In the genomic region with DNA sequence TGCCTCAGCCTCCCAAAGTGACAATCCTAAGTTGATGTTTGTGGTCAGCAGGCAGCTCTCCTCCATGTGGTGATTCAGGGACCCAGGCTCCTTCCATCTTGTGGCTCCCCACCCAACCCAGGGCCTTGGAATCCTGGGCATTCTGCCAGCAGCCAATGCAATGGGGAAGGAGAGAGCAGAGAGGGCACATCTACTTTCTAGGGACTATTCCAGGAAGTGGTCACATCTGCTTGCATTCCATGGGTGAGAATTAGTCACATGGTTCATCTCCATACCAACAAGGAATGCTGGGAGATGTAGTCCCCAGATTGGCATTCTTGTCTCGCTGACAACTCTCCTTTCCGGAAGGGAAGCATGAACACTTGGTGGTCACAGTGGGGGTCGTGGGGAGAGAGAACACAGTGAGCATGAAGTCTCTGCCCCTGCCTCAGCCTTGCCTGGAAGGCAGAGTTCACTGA, we compare ENCODE assay signal across 9 cellular contexts. TPM values are rescaled to one million over a fixed set of nuclear protein-coding genes. Genes with fewer than 3 reads are reported as not detected.
A peak's percentile ranks its signal among the peaks of the same experiment; 100 is the strongest.
DNase-seq lines count a peak whose midpoint lies in the region; ATAC-seq and TF ChIP-seq lines count a peak whose summit lies in the region.
"Had no signal": no experiment of that assay in that cellular context is flagged by ENCODE, and none has a peak within 500 bp of the region (broad histone marks: within the 10 kb centered on the region; RNA-seq: fewer than 3 reads in every experiment).

No MANE protein-coding gene starts in this region.

- DNase-seq in CMK (ENCODE audit: low read depth), result peak; percentile 48
- DNase-seq in PC-3, result peak; percentile 53
- DNase-seq in fibroblast of villous mesenchyme (ENCODE audit: low read depth), result peak; percentile 7
- no peak for DNase-seq in Peyer's patch
- DNase-seq in left ventricle myocardium inferior, result no peak
- DNase-seq in anterior cingulate cortex (lab: John Stamatoyannopoulos, UW), result no peak
- DNase-seq: T-helper 1 cell had no signal

- POLR2A ChIA-PET in HEK293 (lab: Yijun Ruan, JAX), result interaction anchor here (0.6 kb wide), 1 partner anchor 47 kb away, joined by 3 read pairs; no protein-coding TSS in a partner anchor
- POLR2A ChIA-PET in PC-3 (lab: Charles Lee; ENCODE audit: unreplicated experiment), result no interaction called here

- CTCF ChIA-PET in HEK293 (lab: Yijun Ruan, JAX), result interaction anchor here (0.7 to 1.2 kb wide), 2 partner anchors 99 to 122 kb away, joined by 4 to 5 read pairs; no protein-coding TSS in a partner anchor
- CTCF ChIA-PET in PC-3 (lab: Charles Lee), result no interaction called here

- TF ChIP-seq POLR2A in Peyer's patch (IDR thresholded peaks at IDR 0.05), result no peak

- no peak overlapping the region for H2AFZ ChIP-seq in PC-3 (ENCODE audit: low read length)

- H3K9me2 ChIP-seq in PC-3 (replicated peaks; ENCODE audit: low read length), result no peaks in the 10 kb centered on the region

- H3K9ac ChIP-seq in PC-3 (ENCODE audit: low read length), result no peak overlapping the region

- intact Hi-C loops in PC-3 (cut with micrococcal nuclease), result no loop called here
- intact Hi-C loops in left ventricle myocardium inferior (cut with micrococcal nuclease), result loop anchor here (10.0 kb wide), 1 partner anchor 83 kb away; no protein-coding TSS in a partner anchor

- no peak overlapping the region for H3K4me2 ChIP-seq in PC-3 (ENCODE audit: low read length)

- H3K4me1 ChIP-seq in HEK293 (ENCODE audit: control insufficient read depth, insufficient read depth, low read length) (no peaks in the 10 kb centered on the region), PC-3 (ENCODE audit: insufficient read depth, low read length) (no peaks in the 10 kb centered on the region), Peyer's patch (no peaks in the 10 kb centered on the region), left ventricle myocardium inferior (no peaks in the 10 kb centered on the region)

- H3F3A ChIP-seq in PC-3 (ENCODE audit: low read length, unreplicated experiment), result no peaks in the 10 kb centered on the region

- no peaks in the 10 kb centered on the region for H4K20me1 ChIP-seq in PC-3 (ENCODE audit: low read length)

- H3K36me3 ChIP-seq in HEK293 (ENCODE audit: control insufficient read depth in 2 of 2, insufficient read depth in 1 of 2, low read length in 2 of 2), result no peaks in the 10 kb centered on the region
- no peaks in the 10 kb centered on the region for H3K36me3 ChIP-seq in PC-3 (ENCODE audit: low read depth, low read length)
- H3K36me3 ChIP-seq in Peyer's patch, result no peaks in the 10 kb centered on the region
- H3K36me3 ChIP-seq in left ventricle myocardium inferior, result no peaks in the 10 kb centered on the region

- H3K79me2 ChIP-seq in PC-3 (ENCODE audit: low read length), result no peaks in the 10 kb centered on the region

- H3K4me3 ChIP-seq in HEK293 (ENCODE audit: low read depth, low read length) (no peak overlapping the region), PC-3 (ENCODE audit: low read length) (no peak overlapping the region), fibroblast of villous mesenchyme (ENCODE audit: low read depth, low read length) (no peak overlapping the region), Peyer's patch (no peak overlapping the region), left ventricle myocardium inferior (no peak overlapping the region)

- H3K27ac ChIP-seq in HEK293 (ENCODE audit: extremely low read depth, low read depth, low read length), result no peak overlapping the region
- no peak overlapping the region for H3K27ac ChIP-seq in PC-3 (ENCODE audit: low read length)
- H3K27ac ChIP-seq in Peyer's patch, result no peak overlapping the region
- H3K27ac ChIP-seq in left ventricle myocardium inferior (replicated peaks), result no peak overlapping the region

- no TSS peak for BruUV-seq in PC-3 (replicated peaks; lab: Mats Ljungman, UMichigan)

- H3K27me3 ChIP-seq in PC-3 (ENCODE audit: low read length), result no peaks in the 10 kb centered on the region
- H3K27me3 ChIP-seq in Peyer's patch, result no peaks in the 10 kb centered on the region
- H3K27me3 ChIP-seq in left ventricle myocardium inferior (ENCODE audit: low read depth), result peaks cover 28% of the 10 kb centered on the region

- no peaks in the 10 kb centered on the region for H3K9me3 ChIP-seq in HEK293 (ENCODE audit: control insufficient read depth, insufficient read depth, low read depth, low read length)
- H3K9me3 ChIP-seq in PC-3 (ENCODE audit: low read length), result no peaks in the 10 kb centered on the region
- no peaks in the 10 kb centered on the region for H3K9me3 ChIP-seq in Peyer's patch
- peaks cover 10% of the 10 kb centered on the region for H3K9me3 ChIP-seq in left ventricle myocardium inferior (replicated peaks)

- TF ChIP-seq CTCF in HEK293 (tag by site-specific recombination; IDR thresholded peaks at IDR 0.05), result no peak
- no peak for TF ChIP-seq CTCF in PC-3 (conservative IDR thresholded peaks at IDR 0.05; ENCODE audit: low read depth, low read length)
- no peak for TF ChIP-seq CTCF in fibroblast of villous mesenchyme (IDR thresholded peaks at IDR 0.05; ENCODE audit: insufficient read depth, low read depth, low read length)
- no peak for TF ChIP-seq CTCF in Peyer's patch (IDR thresholded peaks at IDR 0.05)
- TF ChIP-seq CTCF in left ventricle myocardium inferior (IDR thresholded peaks at IDR 0.05; ENCODE audit: borderline replicate concordance), result no peak

- ATAC-seq in PC-3 (peak; percentile 62; the same call in 1 of the 2 replicates), HG02981 (IDR thresholded peaks at IDR 0.05; ENCODE audit: unreplicated experiment) (no peak)

TF ChIP-seq in HEK293, 187 proteins besides CTCF, POLR2A, EP300 and RAD21:
- TF ChIP-seq ZNF335 (tag by site-specific recombination; conservative IDR thresholded peaks at IDR 0.05), result no peak
- TF ChIP-seq, protein P1, sequence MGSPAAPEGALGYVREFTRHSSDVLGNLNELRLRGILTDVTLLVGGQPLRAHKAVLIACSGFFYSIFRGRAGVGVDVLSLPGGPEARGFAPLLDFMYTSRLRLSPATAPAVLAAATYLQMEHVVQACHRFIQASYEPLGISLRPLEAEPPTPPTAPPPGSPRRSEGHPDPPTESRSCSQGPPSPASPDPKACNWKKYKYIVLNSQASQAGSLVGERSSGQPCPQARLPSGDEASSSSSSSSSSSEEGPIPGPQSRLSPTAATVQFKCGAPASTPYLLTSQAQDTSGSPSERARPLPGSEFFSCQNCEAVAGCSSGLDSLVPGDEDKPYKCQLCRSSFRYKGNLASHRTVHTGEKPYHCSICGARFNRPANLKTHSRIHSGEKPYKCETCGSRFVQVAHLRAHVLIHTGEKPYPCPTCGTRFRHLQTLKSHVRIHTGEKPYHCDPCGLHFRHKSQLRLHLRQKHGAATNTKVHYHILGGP (tag by site-specific recombination; IDR thresholded peaks at IDR 0.05), result peak; percentile 88
- TF ChIP-seq KLF9 (tag by site-specific recombination; IDR thresholded peaks at IDR 0.05; ENCODE audit: low read depth), result no peak
- no peak for TF ChIP-seq ZNF626 (tag by site-specific recombination; IDR thresholded peaks at IDR 0.05)
- no peak for TF ChIP-seq ZNF677 (tag by site-specific recombination; IDR thresholded peaks at IDR 0.05)
- peak; percentile 42; the same call in 1 of the 2 replicates for TF ChIP-seq ZBTB17 (tag by site-specific recombination; IDR thresholded peaks at IDR 0.05)
- TF ChIP-seq SP7 (tag by site-specific recombination; IDR thresholded peaks at IDR 0.05), result 0 out of 2 replicates have a peak, but pooled peaks have one; percentile 13
- TF ChIP-seq ZNF140 (tag by site-specific recombination; IDR thresholded peaks at IDR 0.05), result no peak
- TF ChIP-seq, protein P2, sequence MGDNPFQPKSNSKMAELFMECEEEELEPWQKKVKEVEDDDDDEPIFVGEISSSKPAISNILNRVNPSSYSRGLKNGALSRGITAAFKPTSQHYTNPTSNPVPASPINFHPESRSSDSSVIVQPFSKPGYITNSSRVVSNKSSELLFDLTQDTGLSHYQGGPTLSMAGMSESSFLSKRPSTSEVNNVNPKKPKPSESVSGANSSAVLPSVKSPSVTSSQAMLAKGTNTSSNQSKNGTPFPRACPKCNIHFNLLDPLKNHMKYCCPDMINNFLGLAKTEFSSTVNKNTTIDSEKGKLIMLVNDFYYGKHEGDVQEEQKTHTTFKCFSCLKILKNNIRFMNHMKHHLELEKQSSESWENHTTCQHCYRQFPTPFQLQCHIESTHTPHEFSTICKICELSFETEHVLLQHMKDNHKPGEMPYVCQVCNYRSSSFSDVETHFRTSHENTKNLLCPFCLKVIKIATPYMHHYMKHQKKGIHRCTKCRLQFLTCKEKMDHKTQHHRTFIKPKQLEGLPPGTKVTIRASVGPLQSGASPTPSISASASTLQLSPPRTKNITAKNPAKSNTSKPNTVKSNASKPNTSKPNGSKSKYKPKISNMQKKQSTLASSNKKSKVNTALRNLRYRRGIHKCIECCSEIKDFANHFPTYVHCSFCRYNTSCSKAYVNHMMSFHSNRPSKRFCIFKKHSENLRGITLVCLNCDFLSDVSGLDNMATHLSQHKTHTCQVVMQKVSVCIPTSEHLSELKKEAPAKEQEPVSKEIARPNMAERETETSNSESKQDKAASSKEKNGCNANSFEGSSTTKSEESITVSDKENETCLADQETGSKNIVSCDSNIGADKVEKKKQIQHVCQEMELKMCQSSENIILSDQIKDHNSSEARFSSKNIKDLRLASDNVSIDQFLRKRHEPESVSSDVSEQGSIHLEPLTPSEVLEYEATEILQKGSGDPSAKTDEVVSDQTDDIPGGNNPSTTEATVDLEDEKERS (tag by site-specific recombination; IDR thresholded peaks at IDR 0.05), result 0 out of 2 replicates have a peak, but pooled peaks have one; percentile 70
- TF ChIP-seq KLF8 (tag by site-specific recombination; IDR thresholded peaks at IDR 0.05), result no peak
TF ChIP-seq in HEK293: peak in this region for 4.

RNA-seq across cellular contexts. Expression of a gene that starts 9.9 kb away (rescaled TPM):
- total RNA-seq in PC-3 (2014; rRNA removed) (0.66 and 3.2 TPM in 2 replicates), fibroblast of villous mesenchyme (0.43 and 0.64 TPM in 2 replicates), Peyer's patch (1 to 10 TPM in 2 of 4 donors, under 1 TPM in 1, not detected in 1; 0.85 to 7.4 (median 1.2) TPM), left ventricle myocardium inferior (6.1 TPM)

Comparison
In these comparisons a context has a peak if more than half of its experiments do, and no peak if none do; other contexts are left out.
1. DNase-seq: peak in CMK (single experiment), PC-3 (single experiment) and fibroblast of villous mesenchyme (single experiment); none in Peyer's patch (0 of 3), left ventricle myocardium inferior (single experiment) and anterior cingulate cortex (0 of 58).